8 cellular contexts compared by ENCODE assay signal in genomic region chr14:63039800-63040380, GRCh38. TPM values are rescaled to one million over a fixed set of nuclear protein-coding genes. Genes with fewer than 3 reads are reported as not detected.
A peak's percentile ranks its signal among the peaks of the same experiment; 100 is the strongest.
DNase-seq lines count a peak whose midpoint lies in the region; ATAC-seq and TF ChIP-seq lines count a peak whose summit lies in the region.

No MANE protein-coding gene starts in this region.

- no peak overlapping the region for H3K4me3 ChIP-seq in BE2C (ENCODE audit: low read depth, low read length)
- no peak overlapping the region for H3K4me3 ChIP-seq in IMR-90 (ENCODE audit: insufficient read depth, low read depth, low read length)
- no peak overlapping the region for H3K4me3 ChIP-seq in colonic mucosa

- H2BK5ac ChIP-seq in IMR-90 (ENCODE audit: low read depth, low read length, poor library complexity, severe bottlenecking), result no peak overlapping the region

- H3K9me3 ChIP-seq in BE2C (no peaks in the 10 kb centered on the region), IMR-90 (ENCODE audit: control insufficient read depth, insufficient read depth, low read length) (no peaks in the 10 kb centered on the region), colonic mucosa (no peaks in the 10 kb centered on the region)

- H4K5ac ChIP-seq in IMR-90 (ENCODE audit: low read depth, low read length), result no peak overlapping the region

- no peak overlapping the region for H3K23ac ChIP-seq in IMR-90 (ENCODE audit: low read depth, low read length)

- H3K9ac ChIP-seq in IMR-90 (ENCODE audit: low read depth, low read length), result no peak overlapping the region
- H3K9ac ChIP-seq in colonic mucosa (ENCODE audit: low read depth in 2 of 2, low read length in 2 of 2), result no peak overlapping the region

- ATAC-seq in IMR-90 (ENCODE audit: low read depth) (peak; percentile 98), GM21381 (IDR thresholded peaks at IDR 0.05; ENCODE audit: unreplicated experiment) (no peak)

- H3K4me1 Mint-ChIP-seq in glutamatergic neuron (ENCODE audit: low read depth, unreplicated experiment), result no peaks in the 10 kb centered on the region
- H3K4me1 Mint-ChIP-seq in activated T-cell treated with anti-CD3 and anti-CD28 coated beads, Interleukin-2, amount 50 U/mL, for 24 hours (ENCODE audit: low read depth), result no peaks in the 10 kb centered on the region

- H3K27ac ChIP-seq in IMR-90 (ENCODE audit: insufficient read depth, low read length) (no peak overlapping the region), colonic mucosa (no peak overlapping the region)

- TF ChIP-seq CTCF in BE2C (IDR thresholded peaks at IDR 0.05; ENCODE audit: low read depth, low read length), result peak; percentile 74
- TF ChIP-seq CTCF in IMR-90 (conservative IDR thresholded peaks at IDR 0.05; ENCODE audit: low read depth, low read length), result peak; percentile 47
- peak; percentile 23 for TF ChIP-seq CTCF in glutamatergic neuron (IDR thresholded peaks at IDR 0.05; ENCODE audit: partially characterized antibody, unreplicated experiment)
- no peak for TF ChIP-seq CTCF in colonic mucosa (IDR thresholded peaks at IDR 0.05)

- no peak overlapping the region for H3K18ac ChIP-seq in IMR-90 (ENCODE audit: low read depth, low read length)

- H3K79me1 ChIP-seq in IMR-90 (ENCODE audit: low read depth in 1 of 2, low read length in 2 of 2), result no peaks in the 10 kb centered on the region

- H3K9me1 ChIP-seq in IMR-90 (ENCODE audit: insufficient read depth, low read length), result no peaks in the 10 kb centered on the region

- peak; percentile 62 for TF ChIP-seq RAD21 in IMR-90 (IDR thresholded peaks at IDR 0.05; ENCODE audit: low read length)

- H2AK5ac ChIP-seq in IMR-90 (ENCODE audit: low read depth, low read length), result no peak overlapping the region

- peaks cover 2% of the 10 kb centered on the region; the same call in 1 of the 2 replicates for H3K4me1 ChIP-seq in BE2C
- no peaks in the 10 kb centered on the region for H3K4me1 ChIP-seq in IMR-90 (ENCODE audit: control insufficient read depth, insufficient read depth, low read length)
- no peaks in the 10 kb centered on the region for H3K4me1 ChIP-seq in colonic mucosa

- CTCF ChIA-PET in IMR-90 (lab: Yijun Ruan, JAX), result no interaction called here

- no CpG with 5 or more reads among the region's 3 CpGs for WGBS in IMR-90 (ENCODE audit: extremely low coverage in 2 of 2, insufficient read length in 1 of 2), 2 experiments

- in situ Hi-C loops in IMR-90 (cut with MboI; ENCODE audit: low sequenced_read_pairs), result loop anchor here (10.0 kb wide), 1 partner anchor 855 kb away; no protein-coding TSS in a partner anchor

- H4K91ac ChIP-seq in IMR-90 (ENCODE audit: insufficient read depth, low read depth, low read length), result no peak overlapping the region

- H2AFZ ChIP-seq in IMR-90 (replicated peaks; ENCODE audit: low read length, poor library complexity), result no peak overlapping the region

- H3K36me3 Mint-ChIP-seq in glutamatergic neuron (ENCODE audit: unreplicated experiment), result no peaks in the 10 kb centered on the region
- H3K36me3 Mint-ChIP-seq in activated T-cell treated with anti-CD3 and anti-CD28 coated beads, Interleukin-2, amount 50 U/mL, for 24 hours (ENCODE audit: low read depth), result no peaks in the 10 kb centered on the region

- no peak overlapping the region for H3K56ac ChIP-seq in IMR-90 (ENCODE audit: extremely low read depth, insufficient read depth, low read length)

- BruUV-seq in IMR-90 (replicated peaks; lab: Mats Ljungman, UMichigan), result no TSS peak

- H2BK15ac ChIP-seq in IMR-90 (ENCODE audit: low read depth, low read length), result no peak overlapping the region

- no peaks in the 10 kb centered on the region for H4K20me1 ChIP-seq in IMR-90 (ENCODE audit: insufficient read depth, low read length)

- H3K36me3 ChIP-seq in BE2C (no peaks in the 10 kb centered on the region), IMR-90 (ENCODE audit: control insufficient read depth, insufficient read depth, low read length) (no peaks in the 10 kb centered on the region), colonic mucosa (no peaks in the 10 kb centered on the region)

- H2AK9ac ChIP-seq in IMR-90 (replicated peaks; ENCODE audit: low read depth, low read length, poor library complexity), result no peak overlapping the region

- intact Hi-C loops in IMR-90 (cut with micrococcal nuclease), result loop anchor here (1.0 to 2.0 kb wide), 2 partner anchors 237 to 861 kb away; no protein-coding TSS in a partner anchor
- intact Hi-C loops in colonic mucosa (cut with DNase I), result no loop called here

- no peak overlapping the region for H4K8ac ChIP-seq in IMR-90 (ENCODE audit: low read depth in 2 of 2, low read length in 2 of 2)

- no peak overlapping the region for H3K14ac ChIP-seq in IMR-90 (replicated peaks; ENCODE audit: low read depth, low read length)

- no peak overlapping the region for H3K4me2 ChIP-seq in IMR-90 (ENCODE audit: low read depth, low read length)

- H3K4me3 Mint-ChIP-seq in glutamatergic neuron (ENCODE audit: unreplicated experiment), result no peak overlapping the region
- no peak overlapping the region for H3K4me3 Mint-ChIP-seq in activated T-cell treated with anti-CD3 and anti-CD28 coated beads, Interleukin-2, amount 50 U/mL, for 24 hours

- H2BK20ac ChIP-seq in IMR-90 (ENCODE audit: low read depth, low read length), result no peak overlapping the region

- DNase-seq in BE2C (peak; percentile 12), IMR-90 (peak; percentile 84), RPMI7951 (ENCODE audit: low read depth) (peak; percentile 6), glutamatergic neuron (no peak), colonic mucosa (no peak)
- DNase-seq in activated T-cell treated with anti-CD3 and anti-CD28 coated beads, Interleukin-2, amount 50 U/mL, for 24 hours, result no peak
- no peak for DNase-seq in activated CD8-positive, alpha-beta memory T cell treated with anti-CD3 and anti-CD28 coated beads, Interleukin-2, amount 50 U/mL, for 48 hours

- H3K27me3 Mint-ChIP-seq in glutamatergic neuron (ENCODE audit: unreplicated experiment), result peaks cover 3% of the 10 kb centered on the region
- peaks cover 21% of the 10 kb centered on the region for H3K27me3 Mint-ChIP-seq in activated T-cell treated with anti-CD3 and anti-CD28 coated beads, Interleukin-2, amount 50 U/mL, for 24 hours

- H3K4ac ChIP-seq in IMR-90 (ENCODE audit: low read depth, low read length), result no peak overlapping the region

- no peak overlapping the region for H2BK120ac ChIP-seq in IMR-90 (ENCODE audit: low read depth, low read length)

- no peaks in the 10 kb centered on the region for H3K27me3 ChIP-seq in BE2C
- H3K27me3 ChIP-seq in IMR-90 (ENCODE audit: control insufficient read depth, insufficient read depth, low read length), result peaks cover 8% of the 10 kb centered on the region
- H3K27me3 ChIP-seq in colonic mucosa, result peaks cover 11% of the 10 kb centered on the region

- no peak overlapping the region for H3K27ac Mint-ChIP-seq in glutamatergic neuron (ENCODE audit: unreplicated experiment)
- no peak overlapping the region for H3K27ac Mint-ChIP-seq in activated T-cell treated with anti-CD3 and anti-CD28 coated beads, Interleukin-2, amount 50 U/mL, for 24 hours

- POLR2A ChIA-PET in IMR-90 (lab: Charles Lee; ENCODE audit: unreplicated experiment), result no interaction called here

- TF ChIP-seq POLR2A in IMR-90 (IDR thresholded peaks at IDR 0.05; ENCODE audit: low read depth, low read length), result no peak

- H3K9me3 Mint-ChIP-seq in glutamatergic neuron (ENCODE audit: unreplicated experiment), result peaks cover 1% of the 10 kb centered on the region
- no peaks in the 10 kb centered on the region for H3K9me3 Mint-ChIP-seq in activated T-cell treated with anti-CD3 and anti-CD28 coated beads, Interleukin-2, amount 50 U/mL, for 24 hours

- dilution Hi-C loops in IMR-90 (cut with HindIII; ENCODE audit: low sequenced_read_pairs, unreplicated experiment), result no loop called here

TF ChIP-seq in IMR-90, 13 proteins besides CTCF, POLR2A, EP300 and RAD21:
- TF ChIP-seq MAZ (IDR thresholded peaks at IDR 0.05; ENCODE audit: borderline replicate concordance, low read depth, low read length), result no peak
- TF ChIP-seq RCOR1 (IDR thresholded peaks at IDR 0.05; ENCODE audit: insufficient replicate concordance, low read length), result no peak
- peak; percentile 58 for TF ChIP-seq SMC3 (IDR thresholded peaks at IDR 0.05; ENCODE audit: low read depth, low read length)
- no peak for TF ChIP-seq CHD1 (IDR thresholded peaks at IDR 0.05; ENCODE audit: low read depth, low read length)

RNA-seq across cellular contexts. Expression of gene KCNH5, which starts 5.4 kb away (rescaled TPM):
- 0.91 TPM for polyA plus RNA-seq in BE2C (2012; ENCODE audit: insufficient read depth, insufficient read length, low read depth)
- total RNA-seq in IMR-90 (2012; rRNA removed) (under 0.01 TPM in 2 replicates), glutamatergic neuron (ENCODE audit: unreplicated experiment) (0.32 TPM), colonic mucosa (under 1 TPM in 1 of 2 donors, not detected in 1; 0.11 TPM)
- polyA plus RNA-seq in IMR-90 (2012; rRNA removed), result 0.03 and 0.04 TPM in 2 replicates
- 0.01 and 0.02 TPM in 2 replicates for polyA plus RNA-seq in IMR-90 (2012; cell fraction: cytosol; rRNA removed)
- 0.05 TPM in 1 of 2 replicates, not detected in the other for polyA plus RNA-seq in IMR-90 (2012; cell fraction: nucleus; rRNA removed; ENCODE audit: low replicate concordance)
- under 0.01 TPM in 1 of 2 replicates, not detected in the other for total RNA-seq in RPMI7951 (2014; rRNA removed; shearing (Covaris generic))

Comparison
In these comparisons a context has a peak if more than half of its experiments do, and no peak if none do; other contexts are left out.
1. DNase-seq: peak in BE2C (single experiment), IMR-90 (single experiment) and RPMI7951 (single experiment); none in glutamatergic neuron (single experiment), activated T-cell treated with anti-CD3 and anti-CD28 coated beads, Interleukin-2, amount 50 U/mL, for 24 hours (single experiment), colonic mucosa (single experiment) and activated CD8-positive, alpha-beta memory T cell treated with anti-CD3 and anti-CD28 coated beads, Interleukin-2, amount 50 U/mL, for 48 hours (single experiment).